8 cellular contexts compared by ENCODE assay signal in genomic region chr19:30664358-30665058, GRCh38.
DNase-seq lines count a peak whose midpoint lies in the region; ATAC-seq and TF ChIP-seq lines count a peak whose summit lies in the region.
"Had no signal": no experiment of that assay in that cellular context is flagged by ENCODE, and none has a peak within 500 bp of the region (broad histone marks: within the 10 kb centered on the region; RNA-seq: fewer than 3 reads in every experiment).

No MANE protein-coding gene starts in this region.

- no peak for TF ChIP-seq POLR2A in testis (IDR thresholded peaks at IDR 0.05)

- H3K9me3 ChIP-seq in Karpas-422 (ENCODE audit: low read length) (no peaks in the 10 kb centered on the region), right cardiac atrium (ENCODE audit: control insufficient read depth, low read length) (no peaks in the 10 kb centered on the region), testis (no peaks in the 10 kb centered on the region)

- no peaks in the 10 kb centered on the region for H3K27me3 ChIP-seq in Karpas-422 (ENCODE audit: low read length)
- H3K27me3 ChIP-seq in right cardiac atrium (ENCODE audit: control insufficient read depth, insufficient read depth) = no peaks in the 10 kb centered on the region
- H3K27me3 ChIP-seq in testis = no peaks in the 10 kb centered on the region

- no peak overlapping the region for H3K27ac Mint-ChIP-seq in WTC11

- H3K4me1 ChIP-seq in Karpas-422 (ENCODE audit: low read length) (no peaks in the 10 kb centered on the region), right cardiac atrium (ENCODE audit: control insufficient read depth, insufficient read depth, low read length) (peaks cover 2% of the 10 kb centered on the region), testis (peaks cover 23% of the 10 kb centered on the region)

- POLR2A ChIA-PET in WTC11 (lab: Charles Lee) = no interaction called here

- H3K36me3 ChIP-seq in Karpas-422 (ENCODE audit: insufficient read depth, low read length) (no peaks in the 10 kb centered on the region), testis (ENCODE audit: low read depth, missing control alignments) (no peaks in the 10 kb centered on the region)

- no peaks in the 10 kb centered on the region for H3K36me3 Mint-ChIP-seq in WTC11

- H3K4me2 ChIP-seq in Karpas-422 (ENCODE audit: low read depth, low read length, poor library complexity, severe bottlenecking) = no peak overlapping the region

- no peaks in the 10 kb centered on the region for H3K9me2 ChIP-seq in Karpas-422 (replicated peaks; ENCODE audit: insufficient read depth, low read length)

- WGBS in right cardiac atrium = 42% methylated on average over 11 of the region's 11 CpGs
- WGBS in testis, 2 donors = 39 to 46% methylated on average over 11 of the region's 11 CpGs

- peaks cover 37% of the 10 kb centered on the region for H3K4me1 Mint-ChIP-seq in WTC11

- no peak overlapping the region for H2AFZ ChIP-seq in Karpas-422 (ENCODE audit: low read length)

- no peak overlapping the region for H3K9ac ChIP-seq in Karpas-422 (ENCODE audit: low read length)

- TF ChIP-seq CTCF in WTC11 (IDR thresholded peaks at IDR 0.05) (no peak), testis (IDR thresholded peaks at IDR 0.05) (peak; percentile 9 to 37 (median 29))

- H4K20me1 ChIP-seq in Karpas-422 (ENCODE audit: insufficient read depth, low read depth, low read length) = no peaks in the 10 kb centered on the region

- CTCF ChIA-PET in WTC11 (lab: Charles Lee) = interaction anchor here (3.0 kb wide), 1 partner anchor 14 kb away, joined by 16 read pairs; no protein-coding TSS in a partner anchor

- H3K9me3 Mint-ChIP-seq in WTC11 = no peaks in the 10 kb centered on the region

- H3K4me3 Mint-ChIP-seq in WTC11 = no peak overlapping the region

- H3K27ac ChIP-seq in Karpas-422 (ENCODE audit: low read length) (no peak overlapping the region), right cardiac atrium (ENCODE audit: low read length) (no peak overlapping the region), testis (peak overlapping the region; percentile 8 to 32)

- intact Hi-C loops in right cardiac atrium (cut with DNase I) = loop anchor here in 1 of 4 donors (10.0 kb wide), 1 partner anchor 1560 kb away; no protein-coding TSS in a partner anchor
- intact Hi-C loops in testis (cut with DNase I; ENCODE audit: low total_unique reads) = no loop called here

- H3K4me3 ChIP-seq in Karpas-422 (ENCODE audit: low read length) (no peak overlapping the region), right cardiac atrium (ENCODE audit: low read length) (no peak overlapping the region), testis (no peak overlapping the region)

- H3K79me2 ChIP-seq in Karpas-422 (ENCODE audit: low read length) = no peaks in the 10 kb centered on the region

- ATAC-seq in WTC11 = peak; percentile 41
- peak; percentile 85 to 88 for ATAC-seq in right cardiac atrium
- ATAC-seq in GM21515 (IDR thresholded peaks at IDR 0.05; ENCODE audit: unreplicated experiment) = no peak
- no peak for ATAC-seq in GM21576 (IDR thresholded peaks at IDR 0.05; ENCODE audit: unreplicated experiment)

- DNase-seq in Karpas-422 (peak; percentile 54), WTC11 (ENCODE audit: low spot score) (peak; percentile 35), right cardiac atrium (peak; percentile 34 to 80 (median 69)), testis (peak; percentile 78)
- no peak for DNase-seq in activated naive CD4-positive, alpha-beta T cell (lab: John Stamatoyannopoulos, UW)
- DNase-seq: stimulated activated CD4-positive, alpha-beta T cell treated with anti-CD3 and anti-CD28 coated beads, Interleukin-2, amount 100 ng/mL, for 24 hours had no signal

- H3K27me3 Mint-ChIP-seq in WTC11 (ENCODE audit: low read depth) = no peaks in the 10 kb centered on the region

TF ChIP-seq in WTC11, 78 proteins besides CTCF, POLR2A, EP300 and RAD21:
- TF ChIP-seq IRF2 (CRISPR knock-in tag; IDR thresholded peaks at IDR 0.05; ENCODE audit: borderline replicate concordance, low read depth) (no peak), MAX (CRISPR knock-in tag; IDR thresholded peaks at IDR 0.05) (no peak), TEAD4 (CRISPR knock-in tag; IDR thresholded peaks at IDR 0.05) (no peak), STAT6 (CRISPR knock-in tag; conservative IDR thresholded peaks at IDR 0.05; ENCODE audit: low read depth) (no peak), FOXP1 (CRISPR knock-in tag; IDR thresholded peaks at IDR 0.05; ENCODE audit: borderline replicate concordance) (no peak), SOX15 (CRISPR knock-in tag; IDR thresholded peaks at IDR 0.05) (no peak), IRF1 (CRISPR knock-in tag; IDR thresholded peaks at IDR 0.05) (no peak), USF1 (CRISPR knock-in tag; IDR thresholded peaks at IDR 0.05) (no peak), ZNF423 (CRISPR knock-in tag; IDR thresholded peaks at IDR 0.05) (no peak), NFATC4 (CRISPR knock-in tag; IDR thresholded peaks at IDR 0.05) (no peak), TCF7 (CRISPR knock-in tag; IDR thresholded peaks at IDR 0.05; ENCODE audit: low read depth) (no peak), E2F5 (CRISPR knock-in tag; IDR thresholded peaks at IDR 0.05) (no peak), HMGA2 (CRISPR knock-in tag; IDR thresholded peaks at IDR 0.05) (no peak), TEAD1 (CRISPR knock-in tag; IDR thresholded peaks at IDR 0.05) (no peak), CREB1 (CRISPR knock-in tag; IDR thresholded peaks at IDR 0.05) (no peak), ZNF138 (CRISPR knock-in tag; conservative IDR thresholded peaks at IDR 0.05) (no peak), NR2C2 (CRISPR knock-in tag; IDR thresholded peaks at IDR 0.05) (no peak)

Comparison
In these comparisons a context has a peak if more than half of its experiments do, and no peak if none do; other contexts are left out.
1. DNase-seq: peak in Karpas-422 (single experiment), WTC11 (single experiment), right cardiac atrium (3 of 3) and testis (single experiment); none in activated naive CD4-positive, alpha-beta T cell (0 of 4).
2. H3K27ac ChIP-seq: peak in testis (2 of 2); none in Karpas-422 (single experiment) and right cardiac atrium (single experiment).
3. ATAC-seq: peak in WTC11 (single experiment) and right cardiac atrium (2 of 2); none in GM21515 (single experiment) and GM21576 (single experiment).